In genomic region chr22:40721266-40721665, GRCh38 we compare ENCODE assay signal across 10 cellular contexts. TPM values are rescaled to one million over a fixed set of nuclear protein-coding genes. Genes with fewer than 3 reads are reported as not detected.
A peak's percentile ranks its signal among the peaks of the same experiment; 100 is the strongest.
DNase-seq lines count a peak whose midpoint lies in the region; ATAC-seq and TF ChIP-seq lines count a peak whose summit lies in the region.
"Had no signal": no experiment of that assay in that cellular context is flagged by ENCODE, and none has a peak within 500 bp of the region (broad histone marks: within the 10 kb centered on the region; RNA-seq: fewer than 3 reads in every experiment).

No MANE protein-coding gene starts in this region.

- no peak overlapping the region for H2BK12ac ChIP-seq in neuronal stem cell (ENCODE audit: low read length)

- no CpG with 5 or more reads among the region's 6 CpGs for WGBS in neuronal stem cell (ENCODE audit: extremely low coverage in 2 of 2, insufficient read length in 2 of 2, insufficient replicate concordance in 1 of 2), 2 donors

- H3K4me3 ChIP-seq in thoracic aorta (peak overlapping the region; percentile 32), neuronal stem cell (ENCODE audit: low read length in 2 of 2) (no peak overlapping the region)
- H3K4me3 ChIP-seq: BLaER1 had no signal

- no peak overlapping the region for H4K91ac ChIP-seq in neuronal stem cell (ENCODE audit: low read depth, low read length, poor library complexity)

- H3K9me3 ChIP-seq in thoracic aorta (no peaks in the 10 kb centered on the region), neuronal stem cell (replicated peaks in 1 of 2; ENCODE audit: control insufficient read depth in 2 of 2, insufficient read depth in 1 of 2, low read depth in 1 of 2, low read length in 2 of 2) (peaks cover 0 to 1% of the 10 kb centered on the region in 2 donors)
- H3K9me3 ChIP-seq: BLaER1 had no signal

- no peak overlapping the region for H3K14ac ChIP-seq in neuronal stem cell (ENCODE audit: low read length)

- no peaks in the 10 kb centered on the region for H3K79me1 ChIP-seq in neuronal stem cell (ENCODE audit: low read depth, low read length)

- CTCF ChIA-PET in activated naive CD4-positive, alpha-beta T cell treated with anti-CD3 and anti-CD28 coated beads for 36 hours (lab: Charles Lee) = no interaction called here
- CTCF ChIA-PET in activated CD4-positive, alpha-beta memory T cell treated with anti-CD3 and anti-CD28 coated beads for 36 hours (lab: Charles Lee) = no interaction called here

- TF ChIP-seq CTCF in foreskin keratinocyte (conservative IDR thresholded peaks at IDR 0.05) (no peak), thoracic aorta (IDR thresholded peaks at IDR 0.05) (no peak)

- H4K8ac ChIP-seq in neuronal stem cell (ENCODE audit: low read depth, low read length) = no peak overlapping the region

- no peak overlapping the region for H2AK5ac ChIP-seq in neuronal stem cell (ENCODE audit: low read depth, low read length)

- no peak overlapping the region for H2BK15ac ChIP-seq in neuronal stem cell (ENCODE audit: low read length)

- H3K36me3 Mint-ChIP-seq in activated naive CD4-positive, alpha-beta T cell treated with anti-CD3 and anti-CD28 coated beads for 36 hours (ENCODE audit: low read depth) = no peaks in the 10 kb centered on the region
- H3K36me3 Mint-ChIP-seq in activated CD4-positive, alpha-beta memory T cell treated with anti-CD3 and anti-CD28 coated beads for 36 hours = no peaks in the 10 kb centered on the region

- no peak overlapping the region for H3K4ac ChIP-seq in neuronal stem cell (ENCODE audit: low read length)

- no peak overlapping the region for H2BK120ac ChIP-seq in neuronal stem cell (ENCODE audit: low read depth, low read length)

- POLR2A ChIA-PET in activated CD4-positive, alpha-beta memory T cell treated with anti-CD3 and anti-CD28 coated beads for 36 hours (lab: Charles Lee) = interaction anchor here (1.1 kb wide), 1 partner anchor 15 kb away, joined by 4 read pairs; no protein-coding TSS in a partner anchor

- no peak overlapping the region for H3K4me3 Mint-ChIP-seq in activated naive CD4-positive, alpha-beta T cell treated with anti-CD3 and anti-CD28 coated beads for 36 hours
- H3K4me3 Mint-ChIP-seq in activated CD4-positive, alpha-beta memory T cell treated with anti-CD3 and anti-CD28 coated beads for 36 hours = no peak overlapping the region

- H3K4me1 Mint-ChIP-seq in activated naive CD4-positive, alpha-beta T cell treated with anti-CD3 and anti-CD28 coated beads for 36 hours (ENCODE audit: low read depth) = peaks cover 11% of the 10 kb centered on the region
- H3K4me1 Mint-ChIP-seq in activated CD4-positive, alpha-beta memory T cell treated with anti-CD3 and anti-CD28 coated beads for 36 hours (ENCODE audit: low read depth) = no peaks in the 10 kb centered on the region

- H3K18ac ChIP-seq in neuronal stem cell (ENCODE audit: low read length) = no peak overlapping the region

- no peak overlapping the region for H3K4me2 ChIP-seq in neuronal stem cell (ENCODE audit: insufficient read depth, low read length, poor library complexity, severe bottlenecking)
- H3K4me2 ChIP-seq: BLaER1 had no signal

- no peaks in the 10 kb centered on the region for H3K27me3 Mint-ChIP-seq in activated naive CD4-positive, alpha-beta T cell treated with anti-CD3 and anti-CD28 coated beads for 36 hours (ENCODE audit: low read depth)
- no peaks in the 10 kb centered on the region for H3K27me3 Mint-ChIP-seq in activated CD4-positive, alpha-beta memory T cell treated with anti-CD3 and anti-CD28 coated beads for 36 hours

- peaks cover 4% of the 10 kb centered on the region for H3K4me1 ChIP-seq in foreskin keratinocyte
- peaks cover 3 to 14% of the 10 kb centered on the region in 2 donors for H3K4me1 ChIP-seq in thoracic aorta (ENCODE audit: control insufficient read depth in 1 of 2, low read depth in 2 of 2)
- peaks cover 8% of the 10 kb centered on the region in 2 donors for H3K4me1 ChIP-seq in neuronal stem cell (ENCODE audit: control insufficient read depth in 2 of 2, insufficient read depth in 1 of 2, low read depth in 1 of 2, low read length in 2 of 2)

- intact Hi-C loops in activated naive CD4-positive, alpha-beta T cell treated with anti-CD3 and anti-CD28 coated beads for 36 hours (cut with micrococcal nuclease) = no loop called here
- intact Hi-C loops in activated CD4-positive, alpha-beta memory T cell treated with anti-CD3 and anti-CD28 coated beads for 36 hours (cut with micrococcal nuclease) = no loop called here

- no peaks in the 10 kb centered on the region for H3K9me3 Mint-ChIP-seq in activated naive CD4-positive, alpha-beta T cell treated with anti-CD3 and anti-CD28 coated beads for 36 hours
- H3K9me3 Mint-ChIP-seq in activated CD4-positive, alpha-beta memory T cell treated with anti-CD3 and anti-CD28 coated beads for 36 hours = no peaks in the 10 kb centered on the region

- H3K36me3 ChIP-seq in thoracic aorta = no peaks in the 10 kb centered on the region
- no peaks in the 10 kb centered on the region for H3K36me3 ChIP-seq in neuronal stem cell (replicated peaks in 1 of 2; ENCODE audit: control insufficient read depth in 2 of 2, insufficient read depth in 2 of 2, low read length in 2 of 2)
- H3K36me3 ChIP-seq: BLaER1 had no signal

- H3K27me3 ChIP-seq in foreskin keratinocyte (no peaks in the 10 kb centered on the region), thoracic aorta (replicated peaks; ENCODE audit: insufficient read depth) (no peaks in the 10 kb centered on the region), neuronal stem cell (ENCODE audit: control insufficient read depth in 3 of 3, insufficient read depth in 3 of 3, low read depth in 1 of 3, low read length in 3 of 3) (peaks cover 0 to 54% (median 26%) of the 10 kb centered on the region in 3 experiments)
- H3K27me3 ChIP-seq: BLaER1 had no signal

- DNase-seq in activated naive CD4-positive, alpha-beta T cell treated with anti-CD3 and anti-CD28 coated beads for 36 hours = peak; percentile 27
- no peak for DNase-seq in activated naive CD4-positive, alpha-beta T cell treated with Interleukin-2 at 50 U/mL for 16 hours
- DNase-seq in NCI-H82 treated with DMSO at 0.1 percent for 48 hours (lab: John Stamatoyannopoulos, UW; ENCODE audit: unreplicated experiment) (peak; percentile 15), foreskin keratinocyte (peak in 1 of 2 donors; percentile 37), thoracic aorta (ENCODE audit: low spot score) (no peak), neuronal stem cell (ENCODE audit: low spot score) (no peak)
- DNase-seq in activated CD4-positive, alpha-beta memory T cell treated with anti-CD3 and anti-CD28 coated beads for 36 hours = no peak
- DNase-seq: activated gamma-delta T cell treated with Interleukin-2 at 50 U/mL for 16 hours had no signal

- peak; percentile 39 for ATAC-seq in foreskin keratinocyte
- no peak for ATAC-seq in thoracic aorta (ENCODE audit: insufficient number of reproducible peaks, low FRiP score, low read depth)
- ATAC-seq in HG03095 (IDR thresholded peaks at IDR 0.05; ENCODE audit: unreplicated experiment) = no peak

- H3K9ac ChIP-seq in neuronal stem cell (ENCODE audit: low read depth, low read length, poor library complexity) = no peak overlapping the region
- H3K9ac ChIP-seq: BLaER1 had no signal

- no peak overlapping the region for H3K23ac ChIP-seq in neuronal stem cell (ENCODE audit: low read depth, low read length, poor library complexity)

- no peak overlapping the region for H2AFZ ChIP-seq in neuronal stem cell (ENCODE audit: low read length)

- no peak overlapping the region for H2BK5ac ChIP-seq in neuronal stem cell (ENCODE audit: low read length)

- no peak overlapping the region for H3K27ac Mint-ChIP-seq in activated naive CD4-positive, alpha-beta T cell treated with anti-CD3 and anti-CD28 coated beads for 36 hours
- H3K27ac Mint-ChIP-seq in activated CD4-positive, alpha-beta memory T cell treated with anti-CD3 and anti-CD28 coated beads for 36 hours = no peak overlapping the region

- no peak overlapping the region for H3K27ac ChIP-seq in foreskin keratinocyte
- peak overlapping the region; percentile 7 to 65 for H3K27ac ChIP-seq in thoracic aorta
- H3K27ac ChIP-seq in neuronal stem cell (replicated peaks; ENCODE audit: low read length) = no peak overlapping the region
- H3K27ac ChIP-seq: BLaER1 had no signal

RNA-seq across cellular contexts. Expression of gene MCHR1, which starts 42.0 kb away (rescaled TPM):
- not detected for total RNA-seq in activated naive CD4-positive, alpha-beta T cell treated with anti-CD3 and anti-CD28 coated beads for 36 hours
- total RNA-seq in foreskin keratinocyte (0.27 and 0.28 TPM in 2 replicates), thoracic aorta (under 1 TPM in 1 of 2 donors, not detected in 1; 0.41 TPM)
- polyA plus RNA-seq in foreskin keratinocyte = 0.11 and 0.39 TPM in 2 replicates
- not detected for total RNA-seq in activated CD4-positive, alpha-beta memory T cell treated with anti-CD3 and anti-CD28 coated beads for 36 hours
- polyA plus RNA-seq in neuronal stem cell (2013, experiment 1 of 2) = 0.18 TPM
- 0.18 TPM for polyA plus RNA-seq in neuronal stem cell (2013, experiment 2 of 2)

Comparison
In these comparisons a context has a peak if more than half of its experiments do, and no peak if none do; other contexts are left out.
1. DNase-seq: peak in activated naive CD4-positive, alpha-beta T cell treated with anti-CD3 and anti-CD28 coated beads for 36 hours (single experiment) and NCI-H82 treated with DMSO at 0.1 percent for 48 hours (single experiment); none in activated naive CD4-positive, alpha-beta T cell treated with Interleukin-2 at 50 U/mL for 16 hours (single experiment), thoracic aorta (single experiment), activated CD4-positive, alpha-beta memory T cell treated with anti-CD3 and anti-CD28 coated beads for 36 hours (single experiment) and neuronal stem cell (single experiment).
2. H3K27ac ChIP-seq: peak in thoracic aorta (2 of 2); none in foreskin keratinocyte (single experiment) and neuronal stem cell (single experiment).